8 cellular contexts compared by ENCODE assay signal in genomic region chr17:82297804-82298537, GRCh38. TPM values are rescaled to one million over a fixed set of nuclear protein-coding genes. Genes with fewer than 3 reads are reported as not detected.
DNase-seq lines count a peak whose midpoint lies in the region; ATAC-seq, FAIRE-seq and TF ChIP-seq lines count a peak whose summit lies in the region.

No MANE protein-coding gene starts in this region.

- DNase-seq in A549 (ENCODE audit: low read depth in 1 of 2, low spot score in 1 of 2) (peak; percentile 92 to 98), SHP77 treated with DMSO at 0.1 percent for 48 hours (lab: John Stamatoyannopoulos, UW) (peak; percentile 63), activated gamma-delta T cell (lab: John Stamatoyannopoulos, UW) (peak; percentile 69), foreskin fibroblast (peak; percentile 96 to 97), ovary (peak; percentile 81 to 89 (median 88)), thoracic aorta (ENCODE audit: low spot score) (peak; percentile 84)

- peak overlapping the region; percentile 96 to 98 for H3K27ac ChIP-seq in A549
- peak overlapping the region; percentile 20 to 44 for H3K27ac ChIP-seq in ovary
- peak overlapping the region; percentile 72 to 78 for H3K27ac ChIP-seq in thoracic aorta

- POLR2A ChIA-PET in A549 (lab: Yijun Ruan, JAX) = interaction anchor here (0.8 to 2.7 kb wide), 13 partner anchors 9 to 199 kb away, joined by 3 to 14 read pairs (median 4); partner anchors contain the start of gene CSNK1D

- H3K4me2 ChIP-seq in A549 = peak overlapping the region; percentile 91

- CTCF ChIA-PET in A549 (lab: Yijun Ruan, JAX) = interaction anchor here (0.7 to 21.2 kb wide), 21 partner anchors 14 to 117 kb away, joined by 3 to 343 read pairs (median 9); partner anchors contain the start of genes CD7, CSNK1D and SECTM1

- peak; percentile 72 for FAIRE-seq in A549 (lab: Jason Lieb, UNC)

- H3K9me3 ChIP-seq in A549 (no peaks in the 10 kb centered on the region), ovary (no peaks in the 10 kb centered on the region), thoracic aorta (no peaks in the 10 kb centered on the region)

- WGBS in A549 (ENCODE audit: missing lambda C conversion rate) = 1% methylated on average over 36 of the region's 36 CpGs
- 0 to 1% (median 1%) methylated on average over 36 of the region's 36 CpGs for WGBS in ovary, 3 donors

- H3K4me3 ChIP-seq in A549 (peak overlapping the region; percentile 42), foreskin fibroblast (ENCODE audit: low read depth in 1 of 2, low read length in 2 of 2) (peak overlapping the region; percentile 33 to 51), ovary (peak overlapping the region; percentile 37), thoracic aorta (peak overlapping the region; percentile 69)

- intact Hi-C loops in ovary (cut with DNase I) = loop anchor here in 1 of 4 donors (10.0 kb wide), 1 partner anchor 63 kb away; no protein-coding TSS in a partner anchor

- peak; percentile 72 to 74 for ATAC-seq in A549
- ATAC-seq in GM18520 (IDR thresholded peaks at IDR 0.05; ENCODE audit: unreplicated experiment) = peak; percentile 42
- ATAC-seq in HG03439 (IDR thresholded peaks at IDR 0.05; ENCODE audit: unreplicated experiment) = peak; percentile 45
- ATAC-seq in thoracic aorta (ENCODE audit: insufficient number of reproducible peaks, low FRiP score, low read depth) = peak; percentile 63

- no peak; a peak in 1 of 5 replicates for TF ChIP-seq RAD21 in A549 (conservative IDR thresholded peaks at IDR 0.05 in 1 of 2, IDR thresholded peaks at IDR 0.05 in 1 of 2)

- H3K36me3 ChIP-seq in ovary (no peaks in the 10 kb centered on the region), thoracic aorta (no peaks in the 10 kb centered on the region)

- TF ChIP-seq EP300 in A549 (IDR thresholded peaks at IDR 0.05) (peak in 1 of 2 experiments; percentile 56; a peak in 2 of 5 replicates), ovary (IDR thresholded peaks at IDR 0.05) (peak; percentile 80)

- H3K27me3 ChIP-seq in ovary (no peaks in the 10 kb centered on the region), thoracic aorta (replicated peaks; ENCODE audit: insufficient read depth) (no peaks in the 10 kb centered on the region)

- H3K4me1 ChIP-seq in A549 (peaks cover 70% of the 10 kb centered on the region), ovary (ENCODE audit: insufficient read depth) (peaks cover 10% of the 10 kb centered on the region), thoracic aorta (ENCODE audit: control insufficient read depth in 1 of 2, low read depth in 2 of 2) (peaks cover 14 to 45% of the 10 kb centered on the region in 2 donors)

- TF ChIP-seq POLR2A in A549 (IDR thresholded peaks at IDR 0.05; ENCODE audit: low read length) = peak; percentile 63
- TF ChIP-seq POLR2A in ovary (IDR thresholded peaks at IDR 0.05) = peak; percentile 31

- TF ChIP-seq CTCF in A549 (IDR thresholded peaks at IDR 0.05) = peak; percentile 15; the same call in 1 of the 3 replicates
- TF ChIP-seq CTCF in foreskin fibroblast (IDR thresholded peaks at IDR 0.05; ENCODE audit: low read depth, low read length) = no peak
- peak in 1 of 3 donors; percentile 15 for TF ChIP-seq CTCF in ovary (IDR thresholded peaks at IDR 0.05)
- no peak for TF ChIP-seq CTCF in thoracic aorta (IDR thresholded peaks at IDR 0.05)

TF ChIP-seq in A549, 52 proteins besides CTCF, POLR2A, EP300 and RAD21 (continues in another document):
- TF ChIP-seq CBX8 (IDR thresholded peaks at IDR 0.05) (no peak), RCOR1 (IDR thresholded peaks at IDR 0.05; ENCODE audit: low read depth, low read length) (no peak), HDAC2 (IDR thresholded peaks at IDR 0.05) (no peak), TFCP2L1 (CRISPR knock-in tag; IDR thresholded peaks at IDR 0.05) (no peak), HOXB5 (CRISPR knock-in tag; IDR thresholded peaks at IDR 0.05) (0 out of 2 replicates have a peak, but pooled peaks have one; percentile 7), USF2 (IDR thresholded peaks at IDR 0.05) (0 out of 2 replicates have a peak, but pooled peaks have one; percentile 6), ZSCAN20 (CRISPR knock-in tag; IDR thresholded peaks at IDR 0.05) (no peak), TP53 (CRISPR knock-in tag; IDR thresholded peaks at IDR 0.05) (no peak), MAFK (IDR thresholded peaks at IDR 0.05; ENCODE audit: partially characterized antibody) (no peak), NPAS2 (CRISPR knock-in tag; IDR thresholded peaks at IDR 0.05; ENCODE audit: borderline replicate concordance) (no peak), MAZ (IDR thresholded peaks at IDR 0.05; ENCODE audit: borderline replicate concordance, low read depth, low read length) (no peak), BCL3 (IDR thresholded peaks at IDR 0.05) (peak; percentile 69), E2F6 (IDR thresholded peaks at IDR 0.05; ENCODE audit: borderline replicate concordance, low read depth) (no peak; the same call in 1 of the 2 replicates), PBX3 (IDR thresholded peaks at IDR 0.05) (no peak), ZC3H11A (IDR thresholded peaks at IDR 0.05) (no peak), JUN (IDR thresholded peaks at IDR 0.05) (peak in 1 of 2 experiments; percentile 81; a peak in 4 of 5 replicates), EHMT2 (IDR thresholded peaks at IDR 0.05; ENCODE audit: low read depth) (no peak), MYC (IDR thresholded peaks at IDR 0.05; ENCODE audit: borderline replicate concordance, low read length) (no peak; the same call in none of the 2 replicates), JUNB (IDR thresholded peaks at IDR 0.05) (peak; percentile 30; the same call in 1 of the 2 replicates), CHD2 (IDR thresholded peaks at IDR 0.05; ENCODE audit: low read length, partially characterized antibody) (no peak)

RNA-seq across cellular contexts. Expression of gene CD7, which starts 19.4 kb away (rescaled TPM):
- polyA plus RNA-seq in A549 (2011; rRNA removed) (not detected in 2 replicates), A549 (2017; fragmentation: RNase III; extraction: RNeasy Plus Mini Kit Qiagen cat#74134 plus additional on column Dnase treatment) (not detected in 3 replicates), ovary (under 1 TPM in 1 of 2 donors, not detected in 1; 0.48 TPM)
- not detected in 2 replicates for polyA plus RNA-seq in A549 (2012; cell fraction: cytosol; rRNA removed)
- 0.07 TPM in 1 of 2 replicates, not detected in the other for polyA plus RNA-seq in A549 (2012; cell fraction: nucleus; rRNA removed)
- not detected in 2 replicates for polyA minus RNA-seq in A549 (2011; rRNA and poly(A)+ RNA removed)
- total RNA-seq in ovary (1 to 10 TPM in 4 of 7 donors, under 1 TPM in 1, not detected in 2; 0.58 to 1.3 (median 1.1) TPM), thoracic aorta (1 to 10 TPM; 3.0 to 3.5 TPM)

RNA-seq across cellular contexts. Expression of gene CSNK1D, which starts 24.5 kb away (rescaled TPM):
- 130 and 139 TPM in 2 replicates for polyA plus RNA-seq in A549 (2011; rRNA removed)
- 182 and 192 TPM in 2 replicates for polyA plus RNA-seq in A549 (2012; cell fraction: cytosol; rRNA removed)
- 734 and 786 TPM in 2 replicates for polyA plus RNA-seq in A549 (2012; cell fraction: nucleus; rRNA removed)
- polyA plus RNA-seq in A549 (2017; fragmentation: RNase III; extraction: RNeasy Plus Mini Kit Qiagen cat#74134 plus additional on column Dnase treatment) = 151 to 173 TPM (median 163 TPM) in 3 replicates
- polyA minus RNA-seq in A549 (2011; rRNA and poly(A)+ RNA removed) = 105 and 128 TPM in 2 replicates
- 100 to 1,000 TPM in 5 of 7 donors, 10 to 100 TPM in 2; 46.0 to 160 (median 121) TPM for total RNA-seq in ovary
- 100 to 1,000 TPM in 1 of 2 donors, 10 to 100 TPM in 1; 81.2 to 134 TPM for polyA plus RNA-seq in ovary
- total RNA-seq in thoracic aorta = 10 to 100 TPM; 69.5 to 71.9 TPM

RNA-seq across cellular contexts. Expression of gene SECTM1, which starts 35.6 kb away (rescaled TPM):
- 0.22 and 0.58 TPM in 2 replicates for polyA plus RNA-seq in A549 (2011; rRNA removed)
- 0.31 and 0.52 TPM in 2 replicates for polyA plus RNA-seq in A549 (2012; cell fraction: cytosol; rRNA removed)
- 0.58 and 0.83 TPM in 2 replicates for polyA plus RNA-seq in A549 (2012; cell fraction: nucleus; rRNA removed)
- 1.5 to 2.5 TPM (median 2.0 TPM) in 3 replicates for polyA plus RNA-seq in A549 (2017; fragmentation: RNase III; extraction: RNeasy Plus Mini Kit Qiagen cat#74134 plus additional on column Dnase treatment)
- not detected in 2 replicates for polyA minus RNA-seq in A549 (2011; rRNA and poly(A)+ RNA removed)
- total RNA-seq in ovary = 10 to 100 TPM in 1 of 7 donors, 1 to 10 TPM in 6; 3.9 to 20.8 (median 9.1) TPM
- polyA plus RNA-seq in ovary = 1 to 10 TPM; 2.1 to 7.9 TPM
- total RNA-seq in thoracic aorta = 10 to 100 TPM; 16.7 to 32.2 TPM

Comparison
In these comparisons a context has a peak if more than half of its experiments do, and no peak if none do; other contexts are left out.
1. Peak in every context shown above with its lines: DNase-seq, ATAC-seq, H3K4me3 ChIP-seq and H3K27ac ChIP-seq.
2. H3K27ac ChIP-seq: peak in every context shown above with its lines; median percentile 97 in A549; 75 in thoracic aorta; 32 in ovary.